24 cellular contexts compared by ENCODE assay signal in genomic region chr1:26811708-26812107, GRCh38. TPM values are rescaled to one million over a fixed set of nuclear protein-coding genes. Genes with fewer than 3 reads are reported as not detected.
"Had no signal": no experiment of that assay in that cellular context is flagged by ENCODE, and none has a peak within 500 bp of the region (broad histone marks: within the 10 kb centered on the region; RNA-seq: fewer than 3 reads in every experiment).

No MANE protein-coding gene starts in this region.

- H3K4me2 ChIP-seq: smooth muscle cell had no signal

- DNase-seq: activated CD4-positive, alpha-beta T cell treated with anti-CD3 and anti-CD28 coated beads for 1 hour; activated CD4-positive, alpha-beta T cell treated with anti-CD3 and anti-CD28 coated beads, Interleukin-2, amount 50 U/mL, for 48 hours; activated CD8-positive, alpha-beta memory T cell treated with anti-CD3 and anti-CD28 coated beads, Interleukin-2, amount 50 U/mL, for 48 hours; activated naive CD4-positive, alpha-beta T cell treated with anti-CD3 and anti-CD28 coated beads, Interleukin-2, amount 10 ng/mL, durations not matched to agents 7 days and 5 days; adrenal gland; effector CD8-positive, alpha-beta T cell; heart right ventricle; mesenchymal stem cell; mucosa of descending colon; naive B cell; SIG-M5; stimulated activated CD4-positive, alpha-beta T cell treated with anti-CD3 and anti-CD28 coated beads, Interleukin-4, amount 100 ng/mL, for 24 hours; stimulated activated naive B cell treated with anti-CD40 and anti-IgM and Interleukin-4, amounts not matched to agents 10 μg/mL and 1 μg/mL and 100 μg/mL, for 72 hours; substantia nigra; tibial artery had no signal

- H3K4me3 Mint-ChIP-seq: activated naive CD4-positive, alpha-beta T cell treated with anti-CD3 and anti-CD28 coated beads, Interleukin-2, amount 10 ng/mL, durations not matched to agents 7 days and 5 days; naive B cell; stimulated activated naive B cell treated with anti-CD40 and anti-IgM and Interleukin-4, amounts not matched to agents 10 μg/mL and 1 μg/mL and 100 μg/mL, for 72 hours had no signal

- H3K36me3 ChIP-seq: adrenal gland, esophagus muscularis mucosa, heart right ventricle, tibial artery had no signal

- ATAC-seq: heart right ventricle; sciatic nerve; stimulated activated naive B cell treated with anti-CD40 and anti-IgM and Interleukin-4, amounts not matched to agents 10 μg/mL and 1 μg/mL and 100 μg/mL, for 72 hours had no signal

- H3K27ac ChIP-seq: adrenal gland, esophagus muscularis mucosa, heart right ventricle, parathyroid adenoma, tibial artery, VCaP had no signal

- H3K36me3 Mint-ChIP-seq: naive B cell had no signal

- H3K9ac ChIP-seq: parathyroid adenoma had no signal

- H3K27ac Mint-ChIP-seq: activated naive CD4-positive, alpha-beta T cell treated with anti-CD3 and anti-CD28 coated beads, Interleukin-2, amount 10 ng/mL, durations not matched to agents 7 days and 5 days; stimulated activated naive B cell treated with anti-CD40 and anti-IgM and Interleukin-4, amounts not matched to agents 10 μg/mL and 1 μg/mL and 100 μg/mL, for 72 hours had no signal

- FAIRE-seq: astrocyte, bronchial epithelial cell, urothelium cell line had no signal

- H3K4me3 ChIP-seq: adrenal gland, esophagus muscularis mucosa, heart right ventricle, mucosa of descending colon, smooth muscle cell, tibial artery had no signal

- H3K79me2 ChIP-seq: parathyroid adenoma had no signal

- H3K9me3 ChIP-seq: adrenal gland, esophagus muscularis mucosa, mucosa of descending colon, tibial artery had no signal

- H3K4me1 ChIP-seq: adrenal gland, parathyroid adenoma, tibial artery had no signal

- H3K27me3 Mint-ChIP-seq: activated naive CD4-positive, alpha-beta T cell treated with anti-CD3 and anti-CD28 coated beads, Interleukin-2, amount 10 ng/mL, durations not matched to agents 7 days and 5 days had no signal

- H3K27me3 ChIP-seq: adrenal gland, esophagus muscularis mucosa, heart right ventricle, tibial artery had no signal

- H3K9me3 Mint-ChIP-seq: activated naive CD4-positive, alpha-beta T cell treated with anti-CD3 and anti-CD28 coated beads, Interleukin-2, amount 10 ng/mL, durations not matched to agents 7 days and 5 days; naive B cell; stimulated activated naive B cell treated with anti-CD40 and anti-IgM and Interleukin-4, amounts not matched to agents 10 μg/mL and 1 μg/mL and 100 μg/mL, for 72 hours had no signal

- H2AFZ ChIP-seq: parathyroid adenoma had no signal

RNA-seq across cellular contexts. Expression of gene SFN, which starts 51.2 kb away (rescaled TPM):
- total RNA-seq: cerebellum had no signal
